Comparison of ENCODE assay signal across 8 cellular contexts in genomic region chr2:190069936-190070696, GRCh38. TPM values are rescaled to one million over a fixed set of nuclear protein-coding genes. Genes with fewer than 3 reads are reported as not detected.
A peak's percentile ranks its signal among the peaks of the same experiment; 100 is the strongest.
DNase-seq lines count a peak whose midpoint lies in the region; ATAC-seq, FAIRE-seq and TF ChIP-seq lines count a peak whose summit lies in the region.

No MANE protein-coding gene starts in this region.

- no peak overlapping the region for H3K9ac ChIP-seq in OCI-LY1 (ENCODE audit: low read length)

- no peaks in the 10 kb centered on the region for H3K36me3 ChIP-seq in OCI-LY1 (ENCODE audit: insufficient read depth, low read length)
- H3K36me3 ChIP-seq in bronchial epithelial cell (ENCODE audit: control insufficient read depth, insufficient read depth, low read length) = no peaks in the 10 kb centered on the region
- H3K36me3 ChIP-seq in lower lobe of right lung = no peaks in the 10 kb centered on the region

- no peaks in the 10 kb centered on the region for H3K9me3 Mint-ChIP-seq in stimulated activated effector memory CD8-positive, alpha-beta T cell treated with anti-CD3 and anti-CD28 coated beads, Interleukin-12 subunit alpha, Interleukin-12 subunit beta, amount 100 ng/mL, for 72 hours

- H3K27ac Mint-ChIP-seq in stimulated activated effector memory CD8-positive, alpha-beta T cell treated with anti-CD3 and anti-CD28 coated beads, Interleukin-12 subunit alpha, Interleukin-12 subunit beta, amount 100 ng/mL, for 72 hours = no peak overlapping the region

- H3K4me3 Mint-ChIP-seq in stimulated activated effector memory CD8-positive, alpha-beta T cell treated with anti-CD3 and anti-CD28 coated beads, Interleukin-12 subunit alpha, Interleukin-12 subunit beta, amount 100 ng/mL, for 72 hours = no peak overlapping the region

- intact Hi-C loops in lower lobe of right lung (cut with DNase I) = no loop called here

- no peaks in the 10 kb centered on the region for H3K9me3 ChIP-seq in OCI-LY1 (ENCODE audit: low read length)
- H3K9me3 ChIP-seq in lower lobe of right lung = no peaks in the 10 kb centered on the region

- H3K4me1 Mint-ChIP-seq in stimulated activated effector memory CD8-positive, alpha-beta T cell treated with anti-CD3 and anti-CD28 coated beads, Interleukin-12 subunit alpha, Interleukin-12 subunit beta, amount 100 ng/mL, for 72 hours = no peaks in the 10 kb centered on the region

- DNase-seq in AG20443 (ENCODE audit: low spot score) = peak; percentile 38
- DNase-seq in HT1080 (ENCODE audit: low read depth) = peak; percentile 57
- DNase-seq in bronchial epithelial cell (ENCODE audit: low read depth) = peak; percentile 67
- DNase-seq in lower lobe of right lung = no peak
- DNase-seq in GM12892 (ENCODE audit: insufficient read length) = no peak
- no peak for DNase-seq in stimulated activated effector memory CD8-positive, alpha-beta T cell treated with anti-CD3 and anti-CD28 coated beads, Interleukin-12 subunit alpha, Interleukin-12 subunit beta, amount 100 ng/mL, for 72 hours (ENCODE audit: low spot score in 2 of 2)

- H3K36me3 Mint-ChIP-seq in stimulated activated effector memory CD8-positive, alpha-beta T cell treated with anti-CD3 and anti-CD28 coated beads, Interleukin-12 subunit alpha, Interleukin-12 subunit beta, amount 100 ng/mL, for 72 hours = no peaks in the 10 kb centered on the region

- no peak for TF ChIP-seq POLR2A in GM12892 (IDR thresholded peaks at IDR 0.05; ENCODE audit: low read depth, low read length)

- H3K4me2 ChIP-seq in OCI-LY1 (ENCODE audit: low read length) = no peak overlapping the region

- ATAC-seq in lower lobe of right lung = peak in 1 of 2 donors; percentile 58
- ATAC-seq in stimulated activated effector memory CD8-positive, alpha-beta T cell treated with anti-CD3 and anti-CD28 coated beads, Interleukin-12 subunit alpha, Interleukin-12 subunit beta, amount 100 ng/mL, for 72 hours = no peak

- FAIRE-seq in bronchial epithelial cell (lab: Jason Lieb, UNC) = no peak
- FAIRE-seq in GM12892 (lab: Jason Lieb, UNC) = no peak

- TF ChIP-seq CTCF in GM12872 (IDR thresholded peaks at IDR 0.05; ENCODE audit: insufficient read depth, low read depth, low read length) = peak; percentile 45; the same call in 2 of the 3 replicates
- peak; percentile 52 for TF ChIP-seq CTCF in OCI-LY1 (IDR thresholded peaks at IDR 0.05; ENCODE audit: low read length)
- TF ChIP-seq CTCF in bronchial epithelial cell (IDR thresholded peaks at IDR 0.05; ENCODE audit: insufficient read depth, low read length, severe bottlenecking) = peak; percentile 40
- TF ChIP-seq CTCF in lower lobe of right lung (IDR thresholded peaks at IDR 0.05) = peak; percentile 42

- H3K27me3 ChIP-seq in OCI-LY1 (ENCODE audit: insufficient read depth, low read length) (no peaks in the 10 kb centered on the region), bronchial epithelial cell (ENCODE audit: control insufficient read depth, insufficient read depth, low read length) (no peaks in the 10 kb centered on the region), lower lobe of right lung (ENCODE audit: low read depth) (no peaks in the 10 kb centered on the region)

- H3K4me3 ChIP-seq in OCI-LY1 (ENCODE audit: low read depth, low read length, poor library complexity, severe bottlenecking) (no peak overlapping the region), bronchial epithelial cell (ENCODE audit: low read depth, low read length) (no peak overlapping the region), lower lobe of right lung (no peak overlapping the region)

- no peaks in the 10 kb centered on the region for H3K79me2 ChIP-seq in OCI-LY1 (ENCODE audit: insufficient read depth, low read length)

- H3K27ac ChIP-seq in OCI-LY1 (ENCODE audit: low read depth, low read length, poor library complexity, severe bottlenecking) (no peak overlapping the region), lower lobe of right lung (no peak overlapping the region)

- H2AFZ ChIP-seq in OCI-LY1 (ENCODE audit: low read length) = no peak overlapping the region

- H3F3A ChIP-seq in OCI-LY1 (ENCODE audit: insufficient read depth, low read length) = 0 out of 2 replicates have a peak, but pooled peaks cover 4% of the 10 kb centered on the region

- H3K9me2 ChIP-seq in OCI-LY1 (ENCODE audit: low read depth, low read length) = no peaks in the 10 kb centered on the region

- H3K4me1 ChIP-seq in OCI-LY1 (ENCODE audit: insufficient read depth, low read length, severe bottlenecking) (no peaks in the 10 kb centered on the region), lower lobe of right lung (no peaks in the 10 kb centered on the region)

- no peaks in the 10 kb centered on the region for H4K20me1 ChIP-seq in OCI-LY1 (ENCODE audit: insufficient read depth, low read length)

RNA-seq across cellular contexts. Expression of gene MSTN, which starts 7.6 kb away (rescaled TPM):
- 0.03 TPM in 1 of 2 replicates, not detected in the other for total RNA-seq in HT1080 (2014; rRNA removed; shearing (Covaris generic))
- polyA plus RNA-seq in HT1080 (2015; cell fraction: cytosol; rRNA removed) = not detected in 2 replicates
- polyA plus RNA-seq in HT1080 (2015; cell fraction: nucleus; rRNA removed) = not detected in 2 replicates
- total RNA-seq in bronchial epithelial cell (under 0.01 TPM in 1 of 2 replicates, not detected in the other), lower lobe of right lung (0.18 TPM)
- polyA plus RNA-seq in GM12892 (2012; ENCODE audit: missing spikeins) = not detected

Comparison
In these comparisons a context has a peak if more than half of its experiments do, and no peak if none do; other contexts are left out.
1. DNase-seq: peak in AG20443 (single experiment), HT1080 (single experiment) and bronchial epithelial cell (single experiment); none in lower lobe of right lung (single experiment), GM12892 (single experiment) and stimulated activated effector memory CD8-positive, alpha-beta T cell treated with anti-CD3 and anti-CD28 coated beads, Interleukin-12 subunit alpha, Interleukin-12 subunit beta, amount 100 ng/mL, for 72 hours (0 of 2).
2. Peak in every context shown above with its lines, with median percentiles within 50 percentile points of each other: CTCF ChIP-seq.